Comparison of ENCODE assay signal across 8 cellular contexts in the genomic region with DNA sequence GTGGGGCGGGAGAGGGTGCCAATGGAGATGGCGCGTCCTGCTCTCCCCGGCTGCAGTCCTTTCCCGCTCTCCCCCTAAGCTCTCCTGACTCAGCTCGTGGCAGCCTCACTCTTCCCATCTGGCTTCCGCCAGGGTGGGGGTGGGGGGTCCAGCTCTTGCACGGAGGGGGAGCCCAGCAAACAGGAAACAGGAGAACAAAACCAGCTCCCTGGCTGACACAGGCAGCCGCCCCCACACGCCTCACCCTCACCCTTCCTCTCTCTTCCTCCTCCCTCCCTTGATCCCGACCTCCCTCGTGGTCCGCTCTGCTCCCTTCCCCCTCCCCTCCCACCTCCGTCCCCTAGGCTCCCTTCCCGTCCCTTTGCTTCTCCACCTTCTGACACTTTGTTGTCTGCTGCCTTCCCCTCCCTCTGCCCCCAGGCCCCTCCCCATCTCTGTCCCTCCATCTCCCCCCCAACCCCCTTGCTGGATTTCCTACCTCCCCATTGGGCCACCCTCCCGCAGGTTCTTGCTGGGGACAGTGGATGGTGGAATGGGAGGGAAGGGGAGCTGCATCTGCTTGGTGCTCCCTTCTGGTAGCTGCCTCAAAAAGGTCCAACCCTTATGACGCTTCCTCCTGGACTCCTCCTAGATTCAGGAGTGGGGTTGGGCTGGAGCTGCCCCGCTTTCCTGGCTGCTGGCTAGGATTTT. TPM values are rescaled to one million over a fixed set of nuclear protein-coding genes. Genes with fewer than 3 reads are reported as not detected.
DNase-seq lines count a peak whose midpoint lies in the region; ATAC-seq lines count a peak whose summit lies in the region.

No MANE protein-coding gene starts in this region.

- peak overlapping the region; percentile 11; the same call in 1 of the 2 replicates for H3K4me3 ChIP-seq in MG63
- peak overlapping the region; percentile 43 for H3K4me3 ChIP-seq in mesodermal cell (ENCODE audit: extremely low read depth, insufficient read depth, low read length, poor library complexity, severe bottlenecking)

- no peak for ATAC-seq in HG03354 (IDR thresholded peaks at IDR 0.05; ENCODE audit: poor library complexity, severe bottlenecking, unreplicated experiment)

- peaks cover 64% of the 10 kb centered on the region for H3K4me1 ChIP-seq in mesodermal cell (ENCODE audit: control insufficient read depth, insufficient read depth, low read length, poor library complexity, severe bottlenecking)

- peak overlapping the region; percentile 97 for H3K27ac ChIP-seq in mesodermal cell (ENCODE audit: low read depth, low read length, severe bottlenecking)

- WGBS in mesodermal cell (ENCODE audit: insufficient coverage in 2 of 2), 2 experiments = 2% methylated on average over 7 to 8 of the region's 18 CpGs

- H3K9me3 ChIP-seq in MG63 (no peaks in the 10 kb centered on the region), mesodermal cell (ENCODE audit: control insufficient read depth, low read length) (no peaks in the 10 kb centered on the region)

- H3K27me3 ChIP-seq in MG63 = no peaks in the 10 kb centered on the region

- H3K36me3 ChIP-seq in MG63 (peaks cover 35% of the 10 kb centered on the region), mesodermal cell (ENCODE audit: control insufficient read depth, insufficient read depth, low read length) (peaks cover under 1% of the 10 kb centered on the region)

- DNase-seq in A172 (ENCODE audit: low spot score) (peak; percentile 96), MG63 (peak; percentile 94), ecto neural progenitor cell (ENCODE audit: low spot score) (peak; percentile 79), NCI-H1105 treated with DMSO at 0.1 percent for 48 hours (lab: John Stamatoyannopoulos, UW) (no peak), NCI-H187 (lab: John Stamatoyannopoulos, UW) (no peak), SW 1271 (lab: John Stamatoyannopoulos, UW) (no peak)

RNA-seq across cellular contexts. Expression of a gene that starts 23.7 kb away (rescaled TPM):
- total RNA-seq in A172 (2014; rRNA removed; shearing (Covaris generic)) = 48.9 and 68.6 TPM in 2 replicates
- total RNA-seq in MG63 (2014; rRNA removed; shearing (Covaris generic); ENCODE audit: low replicate concordance) = 19.4 and 34.6 TPM in 2 replicates
- 33.0 TPM for polyA plus RNA-seq in mesodermal cell (2013, experiment 1 of 2)
- 27.8 TPM for polyA plus RNA-seq in mesodermal cell (2013, experiment 2 of 2)

Comparison
In these comparisons a context has a peak if more than half of its experiments do, and no peak if none do; other contexts are left out.
1. DNase-seq: peak in A172 (single experiment), MG63 (single experiment) and ecto neural progenitor cell (single experiment); none in NCI-H1105 treated with DMSO at 0.1 percent for 48 hours (single experiment), NCI-H187 (0 of 2) and SW 1271 (0 of 2).